In the genomic region with DNA sequence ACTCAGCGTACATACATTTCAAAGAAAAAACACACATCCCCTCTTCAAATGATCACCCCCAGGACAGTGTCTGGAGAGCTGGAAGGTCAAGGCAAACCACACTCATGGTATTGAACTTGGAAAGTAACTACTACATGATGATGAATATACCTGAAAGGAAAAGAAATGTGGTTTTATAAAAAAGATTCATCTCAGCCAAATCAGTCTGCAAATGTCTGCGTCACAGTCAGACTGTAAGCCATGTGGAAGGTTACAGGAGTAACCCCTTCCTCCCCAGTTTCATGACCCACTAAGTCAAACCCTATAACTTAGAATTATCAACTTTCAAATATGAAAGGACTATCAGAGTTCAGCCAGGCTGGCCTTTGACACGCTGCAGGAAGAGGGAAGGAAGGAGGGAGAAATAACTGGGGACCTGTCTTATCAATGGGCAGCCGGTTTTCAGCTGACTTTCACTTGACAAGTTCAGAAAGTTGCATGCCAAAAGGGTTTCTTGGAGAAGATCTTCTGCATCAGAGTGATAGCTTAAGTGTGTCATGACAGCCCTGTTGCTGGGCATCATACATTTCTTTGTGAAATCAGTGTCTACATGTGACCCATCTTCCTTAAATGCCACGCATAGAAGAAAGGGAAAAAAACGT, we compare ENCODE assay signal across 24 cellular contexts. TPM values are rescaled to one million over a fixed set of nuclear protein-coding genes. Genes with fewer than 3 reads are reported as not detected.
"Had no signal": no experiment of that assay in that cellular context is flagged by ENCODE, and none has a peak within 500 bp of the region (broad histone marks: within the 10 kb centered on the region; RNA-seq: fewer than 3 reads in every experiment).

No MANE protein-coding gene starts in this region.

- H3K9me3 Mint-ChIP-seq: activated CD4-positive, alpha-beta memory T cell treated with anti-CD3 and anti-CD28 coated beads for 36 hours; memory B cell; naive B cell; neural crest cell; WTC11 had no signal

- ATAC-seq: gastrocnemius medialis, right lobe of liver, WTC11 had no signal

- H3K4me3 Mint-ChIP-seq: activated CD4-positive, alpha-beta memory T cell treated with anti-CD3 and anti-CD28 coated beads for 36 hours; memory B cell; naive B cell; neural crest cell; WTC11 had no signal

- H3K4me1 ChIP-seq: gastrocnemius medialis, right lobe of liver, testis, uterus had no signal

- H3K36me3 Mint-ChIP-seq: activated CD4-positive, alpha-beta memory T cell treated with anti-CD3 and anti-CD28 coated beads for 36 hours; memory B cell; naive B cell; WTC11 had no signal

- H3K27ac Mint-ChIP-seq: activated CD4-positive, alpha-beta memory T cell treated with anti-CD3 and anti-CD28 coated beads for 36 hours; memory B cell; naive B cell; WTC11 had no signal

- H3K27ac ChIP-seq: gastrocnemius medialis, right lobe of liver, skin epidermis, testis, uterus had no signal

- DNase-seq: activated CD4-positive, alpha-beta memory T cell treated with anti-CD3 and anti-CD28 coated beads for 36 hours; activated CD4-positive, alpha-beta T cell treated with anti-CD3 and anti-CD28 coated beads for 48 hours; activated naive CD4-positive, alpha-beta T cell treated with Interleukin-2 at 50 U/mL for 16 hours; activated T-cell treated with anti-CD3 and anti-CD28 coated beads, Interleukin-2, amount 50 U/mL, for 48 hours; aorta; central memory CD4-positive, alpha-beta T cell; dermis blood vessel endothelial cell; effector CD8-positive, alpha-beta T cell; gastrocnemius medialis; hypothalamus; islet precursor cell; left cardiac atrium; naive B cell; occipital lobe; right lobe of liver; stimulated activated CD4-positive, alpha-beta T cell treated with anti-CD3 and anti-CD28 coated beads, Interleukin-1b, Interleukin-23, amount 100 ng/mL, for 48 hours; testis; uterus had no signal

- H3K4me1 Mint-ChIP-seq: memory B cell, naive B cell, neural crest cell, WTC11 had no signal

- H3K27me3 ChIP-seq: gastrocnemius medialis, right lobe of liver, testis, uterus had no signal

- H3K36me3 ChIP-seq: gastrocnemius medialis, right lobe of liver, uterus had no signal

- H3K4me3 ChIP-seq: gastrocnemius medialis, right lobe of liver, skin epidermis, testis, uterus had no signal

- H3K9me3 ChIP-seq: gastrocnemius medialis, right lobe of liver, testis, uterus had no signal

RNA-seq across cellular contexts. Expression of a gene that starts 7.0 kb away (rescaled TPM):
- total RNA-seq: activated CD4-positive, alpha-beta memory T cell treated with anti-CD3 and anti-CD28 coated beads for 36 hours; aorta; dermis blood vessel endothelial cell; gastrocnemius medialis; mucosa of gallbladder; neural crest cell; occipital lobe; testis; uterus; WTC11 had no signal
- polyA plus RNA-seq: aorta, esophagus had no signal
